ENCODE assay signal across 1 cellular context in genomic region chr10:122877264-122877663, GRCh38.
TF ChIP-seq lines count a peak whose summit lies in the region.

No MANE protein-coding gene starts in this region.

TF ChIP-seq in WTC11, 78 proteins besides CTCF, POLR2A, EP300 and RAD21 (continued from another document):
- TF ChIP-seq NR1H2 (CRISPR knock-in tag; IDR thresholded peaks at IDR 0.05) (no peak), SOX15 (CRISPR knock-in tag; IDR thresholded peaks at IDR 0.05) (no peak), MLX (CRISPR knock-in tag; IDR thresholded peaks at IDR 0.05) (no peak), ZBTB43 (CRISPR knock-in tag; IDR thresholded peaks at IDR 0.05) (no peak), CREM (CRISPR knock-in tag; IDR thresholded peaks at IDR 0.05) (no peak)
- TF ChIP-seq, protein P1, sequence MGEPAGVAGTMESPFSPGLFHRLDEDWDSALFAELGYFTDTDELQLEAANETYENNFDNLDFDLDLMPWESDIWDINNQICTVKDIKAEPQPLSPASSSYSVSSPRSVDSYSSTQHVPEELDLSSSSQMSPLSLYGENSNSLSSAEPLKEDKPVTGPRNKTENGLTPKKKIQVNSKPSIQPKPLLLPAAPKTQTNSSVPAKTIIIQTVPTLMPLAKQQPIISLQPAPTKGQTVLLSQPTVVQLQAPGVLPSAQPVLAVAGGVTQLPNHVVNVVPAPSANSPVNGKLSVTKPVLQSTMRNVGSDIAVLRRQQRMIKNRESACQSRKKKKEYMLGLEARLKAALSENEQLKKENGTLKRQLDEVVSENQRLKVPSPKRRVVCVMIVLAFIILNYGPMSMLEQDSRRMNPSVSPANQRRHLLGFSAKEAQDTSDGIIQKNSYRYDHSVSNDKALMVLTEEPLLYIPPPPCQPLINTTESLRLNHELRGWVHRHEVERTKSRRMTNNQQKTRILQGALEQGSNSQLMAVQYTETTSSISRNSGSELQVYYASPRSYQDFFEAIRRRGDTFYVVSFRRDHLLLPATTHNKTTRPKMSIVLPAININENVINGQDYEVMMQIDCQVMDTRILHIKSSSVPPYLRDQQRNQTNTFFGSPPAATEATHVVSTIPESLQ (CRISPR knock-in tag; IDR thresholded peaks at IDR 0.05) = no peak
- TF ChIP-seq, protein P2, sequence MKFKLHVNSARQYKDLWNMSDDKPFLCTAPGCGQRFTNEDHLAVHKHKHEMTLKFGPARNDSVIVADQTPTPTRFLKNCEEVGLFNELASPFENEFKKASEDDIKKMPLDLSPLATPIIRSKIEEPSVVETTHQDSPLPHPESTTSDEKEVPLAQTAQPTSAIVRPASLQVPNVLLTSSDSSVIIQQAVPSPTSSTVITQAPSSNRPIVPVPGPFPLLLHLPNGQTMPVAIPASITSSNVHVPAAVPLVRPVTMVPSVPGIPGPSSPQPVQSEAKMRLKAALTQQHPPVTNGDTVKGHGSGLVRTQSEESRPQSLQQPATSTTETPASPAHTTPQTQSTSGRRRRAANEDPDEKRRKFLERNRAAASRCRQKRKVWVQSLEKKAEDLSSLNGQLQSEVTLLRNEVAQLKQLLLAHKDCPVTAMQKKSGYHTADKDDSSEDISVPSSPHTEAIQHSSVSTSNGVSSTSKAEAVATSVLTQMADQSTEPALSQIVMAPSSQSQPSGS (CRISPR knock-in tag; IDR thresholded peaks at IDR 0.05; ENCODE audit: borderline replicate concordance, low read depth) = no peak
- TF ChIP-seq, protein P3, sequence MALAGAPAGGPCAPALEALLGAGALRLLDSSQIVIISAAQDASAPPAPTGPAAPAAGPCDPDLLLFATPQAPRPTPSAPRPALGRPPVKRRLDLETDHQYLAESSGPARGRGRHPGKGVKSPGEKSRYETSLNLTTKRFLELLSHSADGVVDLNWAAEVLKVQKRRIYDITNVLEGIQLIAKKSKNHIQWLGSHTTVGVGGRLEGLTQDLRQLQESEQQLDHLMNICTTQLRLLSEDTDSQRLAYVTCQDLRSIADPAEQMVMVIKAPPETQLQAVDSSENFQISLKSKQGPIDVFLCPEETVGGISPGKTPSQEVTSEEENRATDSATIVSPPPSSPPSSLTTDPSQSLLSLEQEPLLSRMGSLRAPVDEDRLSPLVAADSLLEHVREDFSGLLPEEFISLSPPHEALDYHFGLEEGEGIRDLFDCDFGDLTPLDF (CRISPR knock-in tag; IDR thresholded peaks at IDR 0.05) = no peak
- TF ChIP-seq, protein P4, sequence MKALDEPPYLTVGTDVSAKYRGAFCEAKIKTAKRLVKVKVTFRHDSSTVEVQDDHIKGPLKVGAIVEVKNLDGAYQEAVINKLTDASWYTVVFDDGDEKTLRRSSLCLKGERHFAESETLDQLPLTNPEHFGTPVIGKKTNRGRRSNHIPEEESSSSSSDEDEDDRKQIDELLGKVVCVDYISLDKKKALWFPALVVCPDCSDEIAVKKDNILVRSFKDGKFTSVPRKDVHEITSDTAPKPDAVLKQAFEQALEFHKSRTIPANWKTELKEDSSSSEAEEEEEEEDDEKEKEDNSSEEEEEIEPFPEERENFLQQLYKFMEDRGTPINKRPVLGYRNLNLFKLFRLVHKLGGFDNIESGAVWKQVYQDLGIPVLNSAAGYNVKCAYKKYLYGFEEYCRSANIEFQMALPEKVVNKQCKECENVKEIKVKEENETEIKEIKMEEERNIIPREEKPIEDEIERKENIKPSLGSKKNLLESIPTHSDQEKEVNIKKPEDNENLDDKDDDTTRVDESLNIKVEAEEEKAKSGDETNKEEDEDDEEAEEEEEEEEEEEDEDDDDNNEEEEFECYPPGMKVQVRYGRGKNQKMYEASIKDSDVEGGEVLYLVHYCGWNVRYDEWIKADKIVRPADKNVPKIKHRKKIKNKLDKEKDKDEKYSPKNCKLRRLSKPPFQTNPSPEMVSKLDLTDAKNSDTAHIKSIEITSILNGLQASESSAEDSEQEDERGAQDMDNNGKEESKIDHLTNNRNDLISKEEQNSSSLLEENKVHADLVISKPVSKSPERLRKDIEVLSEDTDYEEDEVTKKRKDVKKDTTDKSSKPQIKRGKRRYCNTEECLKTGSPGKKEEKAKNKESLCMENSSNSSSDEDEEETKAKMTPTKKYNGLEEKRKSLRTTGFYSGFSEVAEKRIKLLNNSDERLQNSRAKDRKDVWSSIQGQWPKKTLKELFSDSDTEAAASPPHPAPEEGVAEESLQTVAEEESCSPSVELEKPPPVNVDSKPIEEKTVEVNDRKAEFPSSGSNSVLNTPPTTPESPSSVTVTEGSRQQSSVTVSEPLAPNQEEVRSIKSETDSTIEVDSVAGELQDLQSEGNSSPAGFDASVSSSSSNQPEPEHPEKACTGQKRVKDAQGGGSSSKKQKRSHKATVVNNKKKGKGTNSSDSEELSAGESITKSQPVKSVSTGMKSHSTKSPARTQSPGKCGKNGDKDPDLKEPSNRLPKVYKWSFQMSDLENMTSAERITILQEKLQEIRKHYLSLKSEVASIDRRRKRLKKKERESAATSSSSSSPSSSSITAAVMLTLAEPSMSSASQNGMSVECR (CRISPR knock-in tag; IDR thresholded peaks at IDR 0.05; ENCODE audit: borderline replicate concordance) = no peak
